3 cellular contexts compared by ENCODE assay signal in the genomic region with DNA sequence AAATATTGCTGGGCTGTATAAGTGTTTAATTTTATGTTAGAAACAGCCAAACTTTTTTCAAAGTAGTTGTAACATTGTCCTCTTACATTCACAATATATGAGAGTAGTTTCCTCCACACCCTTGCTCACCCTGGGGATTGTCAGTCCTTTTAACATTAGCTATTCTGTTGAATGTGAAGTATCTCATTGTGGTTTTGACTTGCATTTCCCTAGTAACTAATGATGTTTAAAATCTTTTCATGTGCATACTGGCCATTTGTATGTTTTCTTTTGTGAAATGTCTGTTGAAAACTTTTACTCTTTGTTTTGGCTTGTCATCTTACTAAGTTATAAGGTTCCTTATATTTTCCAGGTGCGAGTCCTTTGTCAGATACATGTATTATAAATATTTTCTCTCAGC.
TF ChIP-seq lines count a peak whose summit lies in the region.

No MANE protein-coding gene starts in this region.

TF ChIP-seq in SK-N-SH, 30 proteins besides CTCF, POLR2A, EP300 and RAD21:
- TF ChIP-seq RCOR1 (IDR thresholded peaks at IDR 0.05; ENCODE audit: low read length) (no peak), RFX5 (IDR thresholded peaks at IDR 0.05; ENCODE audit: low read length) (peak; percentile 76), FOXM1 (IDR thresholded peaks at IDR 0.05; ENCODE audit: low read depth) (no peak), MEF2A (IDR thresholded peaks at IDR 0.05; ENCODE audit: borderline replicate concordance, low read depth) (no peak), YY1 (IDR thresholded peaks at IDR 0.05; ENCODE audit: low read depth) (no peak)
- TF ChIP-seq, protein P1, sequence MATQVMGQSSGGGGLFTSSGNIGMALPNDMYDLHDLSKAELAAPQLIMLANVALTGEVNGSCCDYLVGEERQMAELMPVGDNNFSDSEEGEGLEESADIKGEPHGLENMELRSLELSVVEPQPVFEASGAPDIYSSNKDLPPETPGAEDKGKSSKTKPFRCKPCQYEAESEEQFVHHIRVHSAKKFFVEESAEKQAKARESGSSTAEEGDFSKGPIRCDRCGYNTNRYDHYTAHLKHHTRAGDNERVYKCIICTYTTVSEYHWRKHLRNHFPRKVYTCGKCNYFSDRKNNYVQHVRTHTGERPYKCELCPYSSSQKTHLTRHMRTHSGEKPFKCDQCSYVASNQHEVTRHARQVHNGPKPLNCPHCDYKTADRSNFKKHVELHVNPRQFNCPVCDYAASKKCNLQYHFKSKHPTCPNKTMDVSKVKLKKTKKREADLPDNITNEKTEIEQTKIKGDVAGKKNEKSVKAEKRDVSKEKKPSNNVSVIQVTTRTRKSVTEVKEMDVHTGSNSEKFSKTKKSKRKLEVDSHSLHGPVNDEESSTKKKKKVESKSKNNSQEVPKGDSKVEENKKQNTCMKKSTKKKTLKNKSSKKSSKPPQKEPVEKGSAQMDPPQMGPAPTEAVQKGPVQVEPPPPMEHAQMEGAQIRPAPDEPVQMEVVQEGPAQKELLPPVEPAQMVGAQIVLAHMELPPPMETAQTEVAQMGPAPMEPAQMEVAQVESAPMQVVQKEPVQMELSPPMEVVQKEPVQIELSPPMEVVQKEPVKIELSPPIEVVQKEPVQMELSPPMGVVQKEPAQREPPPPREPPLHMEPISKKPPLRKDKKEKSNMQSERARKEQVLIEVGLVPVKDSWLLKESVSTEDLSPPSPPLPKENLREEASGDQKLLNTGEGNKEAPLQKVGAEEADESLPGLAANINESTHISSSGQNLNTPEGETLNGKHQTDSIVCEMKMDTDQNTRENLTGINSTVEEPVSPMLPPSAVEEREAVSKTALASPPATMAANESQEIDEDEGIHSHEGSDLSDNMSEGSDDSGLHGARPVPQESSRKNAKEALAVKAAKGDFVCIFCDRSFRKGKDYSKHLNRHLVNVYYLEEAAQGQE (IDR thresholded peaks at IDR 0.05; ENCODE audit: low read depth, low read length) = no peak
- TF ChIP-seq, protein P2, sequence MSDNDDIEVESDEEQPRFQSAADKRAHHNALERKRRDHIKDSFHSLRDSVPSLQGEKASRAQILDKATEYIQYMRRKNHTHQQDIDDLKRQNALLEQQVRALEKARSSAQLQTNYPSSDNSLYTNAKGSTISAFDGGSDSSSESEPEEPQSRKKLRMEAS (IDR thresholded peaks at IDR 0.05; ENCODE audit: low read depth) = no peak

TF ChIP-seq in SK-N-SH treated with all-trans-retinoic acid at 6 μM for 48 hours, 23 proteins besides CTCF, POLR2A, EP300 and RAD21:
- TF ChIP-seq TCF4 (CRISPR knock-in tag; IDR thresholded peaks at IDR 0.05; ENCODE audit: borderline replicate concordance) = no peak
- no peak for TF ChIP-seq ZNF8 (CRISPR knock-in tag; IDR thresholded peaks at IDR 0.05)
- TF ChIP-seq ZNF565 (CRISPR knock-in tag; conservative IDR thresholded peaks at IDR 0.05; ENCODE audit: low read depth) = no peak
- TF ChIP-seq ZFP30 (CRISPR knock-in tag; IDR thresholded peaks at IDR 0.05) = no peak
- no peak for TF ChIP-seq OSR1 (CRISPR knock-in tag; IDR thresholded peaks at IDR 0.05)
- TF ChIP-seq, protein P3, sequence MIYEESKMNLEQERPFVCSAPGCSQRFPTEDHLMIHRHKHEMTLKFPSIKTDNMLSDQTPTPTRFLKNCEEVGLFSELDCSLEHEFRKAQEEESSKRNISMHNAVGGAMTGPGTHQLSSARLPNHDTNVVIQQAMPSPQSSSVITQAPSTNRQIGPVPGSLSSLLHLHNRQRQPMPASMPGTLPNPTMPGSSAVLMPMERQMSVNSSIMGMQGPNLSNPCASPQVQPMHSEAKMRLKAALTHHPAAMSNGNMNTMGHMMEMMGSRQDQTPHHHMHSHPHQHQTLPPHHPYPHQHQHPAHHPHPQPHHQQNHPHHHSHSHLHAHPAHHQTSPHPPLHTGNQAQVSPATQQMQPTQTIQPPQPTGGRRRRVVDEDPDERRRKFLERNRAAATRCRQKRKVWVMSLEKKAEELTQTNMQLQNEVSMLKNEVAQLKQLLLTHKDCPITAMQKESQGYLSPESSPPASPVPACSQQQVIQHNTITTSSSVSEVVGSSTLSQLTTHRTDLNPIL (CRISPR knock-in tag; IDR thresholded peaks at IDR 0.05; ENCODE audit: low read depth) = no peak
- TF ChIP-seq TOX (CRISPR knock-in tag; IDR thresholded peaks at IDR 0.05; ENCODE audit: borderline replicate concordance) = no peak
- TF ChIP-seq GLIS3 (CRISPR knock-in tag; IDR thresholded peaks at IDR 0.05) = no peak

TF ChIP-seq in GM12878, 131 proteins besides CTCF, POLR2A, EP300 and RAD21 (continues in another document):
- TF ChIP-seq FOXM1 (IDR thresholded peaks at IDR 0.05; ENCODE audit: low read depth, low read length) = no peak
- TF ChIP-seq CBX5 (IDR thresholded peaks at IDR 0.05; ENCODE audit: low read depth) = no peak
- TF ChIP-seq, protein P1 (IDR thresholded peaks at IDR 0.05; ENCODE audit: low read depth, low read length) = no peak
- no peak for TF ChIP-seq SUZ12 (IDR thresholded peaks at IDR 0.05; ENCODE audit: unreplicated experiment)
- no peak for TF ChIP-seq ZNF274 (IDR thresholded peaks at IDR 0.05; ENCODE audit: insufficient read depth, insufficient read length)
- TF ChIP-seq EGR1 (IDR thresholded peaks at IDR 0.05; ENCODE audit: borderline replicate concordance in 1 of 2, low read depth in 2 of 2, low read length in 2 of 2) = no peak
- TF ChIP-seq, protein P4, sequence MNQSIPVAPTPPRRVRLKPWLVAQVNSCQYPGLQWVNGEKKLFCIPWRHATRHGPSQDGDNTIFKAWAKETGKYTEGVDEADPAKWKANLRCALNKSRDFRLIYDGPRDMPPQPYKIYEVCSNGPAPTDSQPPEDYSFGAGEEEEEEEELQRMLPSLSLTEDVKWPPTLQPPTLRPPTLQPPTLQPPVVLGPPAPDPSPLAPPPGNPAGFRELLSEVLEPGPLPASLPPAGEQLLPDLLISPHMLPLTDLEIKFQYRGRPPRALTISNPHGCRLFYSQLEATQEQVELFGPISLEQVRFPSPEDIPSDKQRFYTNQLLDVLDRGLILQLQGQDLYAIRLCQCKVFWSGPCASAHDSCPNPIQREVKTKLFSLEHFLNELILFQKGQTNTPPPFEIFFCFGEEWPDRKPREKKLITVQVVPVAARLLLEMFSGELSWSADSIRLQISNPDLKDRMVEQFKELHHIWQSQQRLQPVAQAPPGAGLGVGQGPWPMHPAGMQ (IDR thresholded peaks at IDR 0.05; ENCODE audit: borderline replicate concordance) = no peak
- TF ChIP-seq BRCA1 (IDR thresholded peaks at IDR 0.05; ENCODE audit: low read depth, low read length) = no peak
- no peak for TF ChIP-seq CUX1 (IDR thresholded peaks at IDR 0.05; ENCODE audit: insufficient replicate concordance, low read depth, low read length)
- TF ChIP-seq HDAC6 (IDR thresholded peaks at IDR 0.05; ENCODE audit: unreplicated experiment) = no peak
- TF ChIP-seq CBFB (IDR thresholded peaks at IDR 0.05; ENCODE audit: low read depth) = no peak
- TF ChIP-seq RCOR1 (conservative IDR thresholded peaks at IDR 0.05; ENCODE audit: low read depth, low read length) = no peak
- TF ChIP-seq MYB (IDR thresholded peaks at IDR 0.05; ENCODE audit: borderline replicate concordance, low read depth, low read length) = no peak
- no peak for TF ChIP-seq BHLHE40 (IDR thresholded peaks at IDR 0.05; ENCODE audit: borderline replicate concordance in 1 of 2, low read depth in 2 of 2, low read length in 1 of 2)
- no peak for TF ChIP-seq ZBTB4 (CRISPR knock-in tag; IDR thresholded peaks at IDR 0.05)
- TF ChIP-seq IKZF1 (conservative IDR thresholded peaks at IDR 0.05) = no peak
- no peak for TF ChIP-seq MEF2B (IDR thresholded peaks at IDR 0.05; ENCODE audit: partially characterized antibody, poor library complexity, severe bottlenecking)
- TF ChIP-seq CREM (IDR thresholded peaks at IDR 0.05; ENCODE audit: low read depth) = peak; percentile 60; the same call in 1 of the 2 replicates
- TF ChIP-seq ASH2L (IDR thresholded peaks at IDR 0.05; ENCODE audit: borderline replicate concordance, low read depth) = no peak
- no peak for TF ChIP-seq CHD2 (IDR thresholded peaks at IDR 0.05; ENCODE audit: borderline replicate concordance, low read depth, low read length)
- peak; percentile 85 for TF ChIP-seq CREB1 (IDR thresholded peaks at IDR 0.05; ENCODE audit: low read depth)
- no peak for TF ChIP-seq HDGF (IDR thresholded peaks at IDR 0.05)
- no peak for TF ChIP-seq NFIC (IDR thresholded peaks at IDR 0.05; ENCODE audit: low read depth, low read length)
- TF ChIP-seq ATF3 (IDR thresholded peaks at IDR 0.05; ENCODE audit: borderline replicate concordance, extremely low read depth, low read depth, low read length) = no peak
- no peak for TF ChIP-seq ZNF384 (IDR thresholded peaks at IDR 0.05; ENCODE audit: borderline replicate concordance, low read depth, low read length)
- TF ChIP-seq SMAD1 (IDR thresholded peaks at IDR 0.05; ENCODE audit: low read depth, partially characterized antibody) = no peak
- TF ChIP-seq IRF4 (IDR thresholded peaks at IDR 0.05; ENCODE audit: low read depth, low read length) = no peak
